24 cellular contexts compared by ENCODE assay signal in the genomic region with DNA sequence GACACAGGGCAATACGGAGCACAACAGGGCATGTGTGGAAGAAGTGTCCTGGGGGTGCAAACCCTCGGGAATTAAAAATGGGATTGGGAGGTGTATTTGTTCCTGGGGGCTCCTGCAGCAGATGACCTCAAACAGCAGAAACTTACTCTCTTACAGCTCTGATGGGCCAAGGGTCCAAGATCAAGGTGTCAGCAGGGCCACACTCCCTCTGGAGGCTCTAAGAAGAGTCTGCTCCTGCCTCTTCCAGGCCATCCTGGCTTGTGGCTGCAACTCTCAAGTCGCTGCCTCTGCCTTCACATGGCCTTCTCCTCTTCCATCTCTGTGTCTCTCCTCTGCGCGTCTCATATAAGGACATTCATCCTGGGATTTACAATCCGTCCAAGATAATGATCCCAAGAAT. TPM values are rescaled to one million over a fixed set of nuclear protein-coding genes. Genes with fewer than 3 reads are reported as not detected.
DNase-seq lines count a peak whose midpoint lies in the region; ATAC-seq, FAIRE-seq and TF ChIP-seq lines count a peak whose summit lies in the region.
"Had no signal": no experiment of that assay in that cellular context is flagged by ENCODE, and none has a peak within 500 bp of the region (broad histone marks: within the 10 kb centered on the region; RNA-seq: fewer than 3 reads in every experiment).

No MANE protein-coding gene starts in this region.

- no peak for DNase-seq in activated T-cell treated with anti-CD3 and anti-CD28 coated beads, Interleukin-2, amount 50 U/mL, for 72 hours
- DNase-seq in activated T-cell treated with anti-CD3 and anti-CD28 coated beads, Interleukin-2, amount 50 U/mL, for 1 hour = no peak
- DNase-seq in GM12891 (ENCODE audit: insufficient read length, low spot score) (no peak), iPS-NIHi7 (ENCODE audit: extremely low spot score) (no peak), NCI-H510A treated with DMSO at 0.1 percent for 48 hours (lab: John Stamatoyannopoulos, UW) (no peak)
- no peak for DNase-seq in activated CD4-positive, alpha-beta memory T cell treated with anti-CD3 and anti-CD28 coated beads, Interleukin-2, amount 10 ng/mL, durations not matched to agents 7 days and 5 days
- DNase-seq: BE2C; CD4-positive, CD25-positive, alpha-beta regulatory T cell; COR-L47; DMS 273 treated with DMSO at 0.1 percent for 48 hours; DND-41; HFFc6; KBM-7; NCI-H1048; NCI-H1436; NCI-H1930 had no signal

- TF ChIP-seq POLR2A in GM12891 (IDR thresholded peaks at IDR 0.05; ENCODE audit: low read depth, low read length) = 0 out of 2 replicates have a peak, but pooled peaks have one; percentile 15

- H3K27ac Mint-ChIP-seq in activated T-cell treated with anti-CD3 and anti-CD28 coated beads, Interleukin-2, amount 50 U/mL, for 72 hours = no peak overlapping the region
- H3K27ac Mint-ChIP-seq in activated CD4-positive, alpha-beta memory T cell treated with anti-CD3 and anti-CD28 coated beads, Interleukin-2, amount 10 ng/mL, durations not matched to agents 7 days and 5 days = peak overlapping the region; percentile 82
- peak overlapping the region; percentile 93 for H3K27ac Mint-ChIP-seq in stimulated activated memory B cell treated with anti-CD40 and anti-IgM and Interleukin-4, amounts not matched to agents 10 μg/mL and 1 μg/mL and 100 μg/mL, for 72 hours
- H3K27ac Mint-ChIP-seq: HFFc6 had no signal

- ATAC-seq in activated T-cell treated with anti-CD3 and anti-CD28 coated beads, Interleukin-2, amount 50 U/mL, for 72 hours (replicated peaks in 1 of 2) = no peak
- ATAC-seq in stimulated activated memory B cell treated with anti-CD40 and anti-IgM and Interleukin-4, amounts not matched to agents 10 μg/mL and 1 μg/mL and 100 μg/mL, for 72 hours = no peak
- ATAC-seq in HG03439 (IDR thresholded peaks at IDR 0.05; ENCODE audit: unreplicated experiment) = no peak
- ATAC-seq: Right ventricle myocardium inferior had no signal

- POLR2A ChIA-PET in activated CD4-positive, alpha-beta memory T cell treated with anti-CD3 and anti-CD28 coated beads, Interleukin-2, amount 10 ng/mL, durations not matched to agents 7 days and 5 days (lab: Charles Lee) = interaction anchor here (1.5 to 6.0 kb wide), 9 partner anchors 9 to 77 kb away, joined by 4 to 69 read pairs (median 11); a partner anchor contains a TSS

- peaks cover 77% of the 10 kb centered on the region for H3K4me1 Mint-ChIP-seq in activated T-cell treated with anti-CD3 and anti-CD28 coated beads, Interleukin-2, amount 50 U/mL, for 72 hours (ENCODE audit: low read depth)
- H3K4me1 Mint-ChIP-seq in activated CD4-positive, alpha-beta memory T cell treated with anti-CD3 and anti-CD28 coated beads, Interleukin-2, amount 10 ng/mL, durations not matched to agents 7 days and 5 days = peaks cover 73% of the 10 kb centered on the region
- peaks cover 60% of the 10 kb centered on the region for H3K4me1 Mint-ChIP-seq in stimulated activated memory B cell treated with anti-CD40 and anti-IgM and Interleukin-4, amounts not matched to agents 10 μg/mL and 1 μg/mL and 100 μg/mL, for 72 hours

- H3K27me3 Mint-ChIP-seq in activated T-cell treated with anti-CD3 and anti-CD28 coated beads, Interleukin-2, amount 50 U/mL, for 72 hours (ENCODE audit: low read depth) = peaks cover 8% of the 10 kb centered on the region
- peaks cover 42% of the 10 kb centered on the region for H3K27me3 Mint-ChIP-seq in activated CD4-positive, alpha-beta memory T cell treated with anti-CD3 and anti-CD28 coated beads, Interleukin-2, amount 10 ng/mL, durations not matched to agents 7 days and 5 days
- H3K27me3 Mint-ChIP-seq in stimulated activated memory B cell treated with anti-CD40 and anti-IgM and Interleukin-4, amounts not matched to agents 10 μg/mL and 1 μg/mL and 100 μg/mL, for 72 hours = no peaks in the 10 kb centered on the region

- no peaks in the 10 kb centered on the region for H3K9me3 Mint-ChIP-seq in activated T-cell treated with anti-CD3 and anti-CD28 coated beads, Interleukin-2, amount 50 U/mL, for 72 hours
- H3K9me3 Mint-ChIP-seq in activated CD4-positive, alpha-beta memory T cell treated with anti-CD3 and anti-CD28 coated beads, Interleukin-2, amount 10 ng/mL, durations not matched to agents 7 days and 5 days = no peaks in the 10 kb centered on the region
- H3K9me3 Mint-ChIP-seq in stimulated activated memory B cell treated with anti-CD40 and anti-IgM and Interleukin-4, amounts not matched to agents 10 μg/mL and 1 μg/mL and 100 μg/mL, for 72 hours = no peaks in the 10 kb centered on the region
- H3K9me3 Mint-ChIP-seq: HFFc6 had no signal

- CTCF ChIA-PET in activated CD4-positive, alpha-beta memory T cell treated with anti-CD3 and anti-CD28 coated beads, Interleukin-2, amount 10 ng/mL, durations not matched to agents 7 days and 5 days (lab: Charles Lee) = interaction anchor here (1.9 to 10.0 kb wide), 5 partner anchors 9 to 160 kb away, joined by 6 to 230 read pairs (median 51); a partner anchor contains a TSS

- H3K36me3 Mint-ChIP-seq in activated T-cell treated with anti-CD3 and anti-CD28 coated beads, Interleukin-2, amount 50 U/mL, for 72 hours (ENCODE audit: insufficient read depth in 2 of 2) = peaks cover 3 to 6% of the 10 kb centered on the region in 2 donors
- H3K36me3 Mint-ChIP-seq in activated CD4-positive, alpha-beta memory T cell treated with anti-CD3 and anti-CD28 coated beads, Interleukin-2, amount 10 ng/mL, durations not matched to agents 7 days and 5 days (ENCODE audit: low read depth) = peaks cover 3% of the 10 kb centered on the region
- no peaks in the 10 kb centered on the region for H3K36me3 Mint-ChIP-seq in stimulated activated memory B cell treated with anti-CD40 and anti-IgM and Interleukin-4, amounts not matched to agents 10 μg/mL and 1 μg/mL and 100 μg/mL, for 72 hours
- H3K36me3 Mint-ChIP-seq: CD4-positive, CD25-positive, alpha-beta regulatory T cell had no signal

- peak; percentile 78 for FAIRE-seq in GM12891 (lab: Jason Lieb, UNC)
- FAIRE-seq: H54, RCC 7860 had no signal

- H3K4me3 Mint-ChIP-seq in activated T-cell treated with anti-CD3 and anti-CD28 coated beads, Interleukin-2, amount 50 U/mL, for 72 hours = peak overlapping the region; percentile 78 to 87
- peak overlapping the region; percentile 18 for H3K4me3 Mint-ChIP-seq in activated CD4-positive, alpha-beta memory T cell treated with anti-CD3 and anti-CD28 coated beads, Interleukin-2, amount 10 ng/mL, durations not matched to agents 7 days and 5 days
- H3K4me3 Mint-ChIP-seq in stimulated activated memory B cell treated with anti-CD40 and anti-IgM and Interleukin-4, amounts not matched to agents 10 μg/mL and 1 μg/mL and 100 μg/mL, for 72 hours = no peak overlapping the region
- H3K4me3 Mint-ChIP-seq: HFFc6 had no signal

TF ChIP-seq in GM12891, 5 proteins besides CTCF, POLR2A, EP300 and RAD21:
- TF ChIP-seq POU2F2 (IDR thresholded peaks at IDR 0.05; ENCODE audit: low read depth, low read length) (no peak), PAX5 (IDR thresholded peaks at IDR 0.05; ENCODE audit: insufficient read depth, low read length, severe bottlenecking) (no peak), POLR2AphosphoS5 (IDR thresholded peaks at IDR 0.05; ENCODE audit: low read depth, low read length) (no peak; the same call in 1 of the 2 replicates), SPI1 (IDR thresholded peaks at IDR 0.05; ENCODE audit: low read depth, low read length) (no peak), TAF1 (IDR thresholded peaks at IDR 0.05; ENCODE audit: low read depth, low read length) (no peak)

RNA-seq across cellular contexts. Expression of a gene that starts 12.4 kb away (rescaled TPM):
- total RNA-seq in activated T-cell treated with anti-CD3 and anti-CD28 coated beads, Interleukin-2, amount 50 U/mL, for 72 hours = 1 to 10 TPM; 1.9 to 2.3 TPM
- polyA plus RNA-seq in GM12891 (2012; ENCODE audit: low read depth, missing spikeins) = not detected
- under 1 TPM in 1 of 2 experiments, not detected in 1; 0.35 TPM for total RNA-seq in activated CD4-positive, alpha-beta memory T cell treated with anti-CD3 and anti-CD28 coated beads, Interleukin-2, amount 10 ng/mL, durations not matched to agents 7 days and 5 days
- total RNA-seq: A172, G401, HFFc6, M059J, Right ventricle myocardium inferior had no signal
- polyA plus RNA-seq: CD4-positive, CD25-positive, alpha-beta regulatory T cell had no signal

RNA-seq across cellular contexts. Expression of a gene that starts 53.8 kb away (rescaled TPM):
- total RNA-seq in activated T-cell treated with anti-CD3 and anti-CD28 coated beads, Interleukin-2, amount 50 U/mL, for 72 hours = 1 to 10 TPM in 1 of 2 donors, under 1 TPM in 1; 0.84 to 1.4 TPM
- polyA plus RNA-seq in GM12891 (2012; ENCODE audit: low read depth, missing spikeins) = 0.82 TPM
- total RNA-seq in activated CD4-positive, alpha-beta memory T cell treated with anti-CD3 and anti-CD28 coated beads, Interleukin-2, amount 10 ng/mL, durations not matched to agents 7 days and 5 days = under 1 TPM; 0.35 to 0.98 TPM
- total RNA-seq: CD4-positive, CD25-positive, alpha-beta regulatory T cell; HFFc6 had no signal
- polyA plus RNA-seq: CD4-positive, CD25-positive, alpha-beta regulatory T cell had no signal

RNA-seq across cellular contexts. Expression of a gene that starts 58.5 kb away (rescaled TPM):
- 1 to 10 TPM; 6.8 to 9.8 TPM for total RNA-seq in activated T-cell treated with anti-CD3 and anti-CD28 coated beads, Interleukin-2, amount 50 U/mL, for 72 hours
- polyA plus RNA-seq in GM12891 (2012; ENCODE audit: low read depth, missing spikeins) = 20.8 TPM
- total RNA-seq in activated CD4-positive, alpha-beta memory T cell treated with anti-CD3 and anti-CD28 coated beads, Interleukin-2, amount 10 ng/mL, durations not matched to agents 7 days and 5 days = 1 to 10 TPM; 7.3 to 7.4 TPM
- total RNA-seq: G401, HFFc6, M059J, Right ventricle myocardium inferior had no signal
